4 cellular contexts compared by ENCODE assay signal in genomic region chr16:34609435-34609834, GRCh38.
DNase-seq lines count a peak whose midpoint lies in the region; ATAC-seq, FAIRE-seq and TF ChIP-seq lines count a peak whose summit lies in the region.
"Not testable (repeated sequence)": the region's sequence is repeated elsewhere in the genome, so short reads cannot be mapped to it uniquely, and the experiment has no call there.

No MANE protein-coding gene starts in this region.

- not testable (repeated sequence) for TF ChIP-seq CTCF in endodermal cell (conservative IDR thresholded peaks at IDR 0.05); HepG2 (CRISPR knock-in tag; IDR thresholded peaks at IDR 0.05)

- intact Hi-C loops in HepG2 (cut with micrococcal nuclease; ENCODE audit: unreplicated experiment): not testable (repeated sequence)

- POLR2A ChIA-PET in HepG2 (lab: Yijun Ruan, JAX): not testable (repeated sequence)

- H3K79me2 ChIP-seq in HepG2 (ENCODE audit: insufficient read depth, low read length): not testable (repeated sequence)

- H2AFZ ChIP-seq in HepG2 (ENCODE audit: low read length): not testable (repeated sequence)

- FAIRE-seq in HepG2 (lab: Jason Lieb, UNC): not testable (repeated sequence)

- not testable (repeated sequence) for H4K20me1 ChIP-seq in HepG2 (ENCODE audit: insufficient read depth, low read length)

- H3K4me1 Mint-ChIP-seq in endodermal cell: not testable (repeated sequence)

- H3K27ac Mint-ChIP-seq in endodermal cell: not testable (repeated sequence)

- not testable (repeated sequence) for TF ChIP-seq EP300 in HepG2 (IDR thresholded peaks at IDR 0.05; ENCODE audit: low read depth in 2 of 2, low read length in 2 of 2); HepG2 (CRISPR knock-in tag; IDR thresholded peaks at IDR 0.05; ENCODE audit: borderline replicate concordance)

- not testable (repeated sequence) for BruUV-seq in HepG2 (replicated peaks; lab: Mats Ljungman, UMichigan)

- peaks cover 10% of the 10 kb centered on the region for H3K36me3 Mint-ChIP-seq in endodermal cell (ENCODE audit: low read depth)

- not testable (repeated sequence) for TF ChIP-seq POLR2A in HepG2 (IDR thresholded peaks at IDR 0.05; ENCODE audit: insufficient read depth in 1 of 2, low read depth in 2 of 2, low read length in 2 of 2)

- not testable (repeated sequence) for H3K4me1 ChIP-seq in HUES48 (ENCODE audit: control insufficient read depth, insufficient read depth, low read length); HUES64 (ENCODE audit: insufficient read depth, low read length); endodermal cell (ENCODE audit: control insufficient read depth, insufficient read depth, low read length); HepG2 (ENCODE audit: insufficient read depth, low read length)

- not testable (repeated sequence) for H3K27ac ChIP-seq in HUES48 (ENCODE audit: low read depth, low read length); HUES64 (ENCODE audit: low read depth, low read length); endodermal cell (ENCODE audit: low read depth, low read length); HepG2 (ENCODE audit: extremely low read length, insufficient read depth, low read length)

- WGBS in HUES64: 93% methylated on average over 16 of the region's 16 CpGs
- 79 to 90% methylated on average over 16 of the region's 16 CpGs for WGBS in endodermal cell (ENCODE audit: insufficient coverage in 1 of 2, insufficient read length in 1 of 2), 2 experiments
- WGBS in HepG2 (ENCODE audit: low lambda C conversion rate): 6% methylated on average over 16 of the region's 16 CpGs

- not testable (repeated sequence) for TF ChIP-seq RAD21 in HepG2 (CRISPR knock-in tag; IDR thresholded peaks at IDR 0.05)

- CTCF ChIA-PET in HepG2 (lab: Yijun Ruan, JAX; ENCODE audit: low intra/inter-chr PET ratio, low total read pairs): not testable (repeated sequence)

- H3K36me3 ChIP-seq in HUES48 (ENCODE audit: control insufficient read depth, insufficient read depth, low read length); HUES64 (ENCODE audit: insufficient read depth, low read length); endodermal cell (ENCODE audit: control insufficient read depth, insufficient read depth, low read length); HepG2 (replicated peaks in 1 of 2; ENCODE audit: control insufficient read depth in 1 of 2, insufficient read depth in 2 of 2, low read length in 2 of 2): not testable (repeated sequence)

- H3K27me3 Mint-ChIP-seq in endodermal cell (ENCODE audit: insufficient read depth): not testable (repeated sequence)

- in situ Hi-C loops in HepG2 (cut with HindIII; ENCODE audit: extremely low pct_ligation_motif_present, low pct_unique_long_range_greater_than_20kb): not testable (repeated sequence)

- DNase-seq in endodermal cell; HepG2 (ENCODE audit: low spot score): not testable (repeated sequence)

- peaks cover 98% of the 10 kb centered on the region for H3K9me3 ChIP-seq in HUES48 (ENCODE audit: control insufficient read depth, insufficient read depth, low read length)
- peaks cover 94% of the 10 kb centered on the region for H3K9me3 ChIP-seq in HUES64 (ENCODE audit: insufficient read depth, low read depth, low read length)
- peaks cover 34% of the 10 kb centered on the region for H3K9me3 ChIP-seq in endodermal cell (ENCODE audit: control insufficient read depth, low read length)
- H3K9me3 ChIP-seq in HepG2 (ENCODE audit: low read length): not testable (repeated sequence)

- not testable (repeated sequence) for ATAC-seq in HepG2

- not testable (repeated sequence) for H3K27me3 ChIP-seq in HUES48 (ENCODE audit: control insufficient read depth, insufficient read depth, low read length); HUES64 (ENCODE audit: insufficient read depth, low read length); endodermal cell (ENCODE audit: control insufficient read depth, insufficient read depth, low read length, poor library complexity, severe bottlenecking); HepG2 (ENCODE audit: control insufficient read depth in 1 of 2, insufficient read depth in 2 of 2, low read length in 2 of 2)

- not testable (repeated sequence) for H3K9ac ChIP-seq in HUES48 (ENCODE audit: low read depth, low read length); HUES64 (ENCODE audit: low read depth, low read length); endodermal cell (ENCODE audit: extremely low read depth, low read length, poor library complexity, severe bottlenecking); HepG2 (ENCODE audit: insufficient read depth, low read depth, low read length)

- not testable (repeated sequence) for H3K4me3 Mint-ChIP-seq in endodermal cell

- H3K4me3 ChIP-seq in HUES48 (ENCODE audit: low read depth, low read length): peak overlapping the region; percentile 9; the same call in 1 of the 2 replicates
- peak overlapping the region; percentile 15; the same call in 1 of the 2 replicates for H3K4me3 ChIP-seq in HUES64 (ENCODE audit: low read length)
- peak overlapping the region; percentile 39 for H3K4me3 ChIP-seq in endodermal cell (ENCODE audit: low read length)
- H3K4me3 ChIP-seq in HepG2 (replicated peaks in 1 of 3; ENCODE audit: insufficient read depth in 1 of 3, low read depth in 2 of 3, low read length in 3 of 3): not testable (repeated sequence)

- H3K9me3 Mint-ChIP-seq in endodermal cell: peaks cover 75% of the 10 kb centered on the region

- not testable (repeated sequence) for H3K4me2 ChIP-seq in HepG2 (ENCODE audit: low read depth, low read length)

TF ChIP-seq in HepG2, 621 proteins besides CTCF, POLR2A, EP300 and RAD21:
- peak; percentile 97 for TF ChIP-seq ATF7 (IDR thresholded peaks at IDR 0.05)
- TF ChIP-seq ATF7, CREB1 (CRISPR knock-in tag; IDR thresholded peaks at IDR 0.05): not testable (repeated sequence)
- peak; percentile 56 for TF ChIP-seq CREB1 (IDR thresholded peaks at IDR 0.05)
